11 cellular contexts compared by ENCODE assay signal in the genomic region with DNA sequence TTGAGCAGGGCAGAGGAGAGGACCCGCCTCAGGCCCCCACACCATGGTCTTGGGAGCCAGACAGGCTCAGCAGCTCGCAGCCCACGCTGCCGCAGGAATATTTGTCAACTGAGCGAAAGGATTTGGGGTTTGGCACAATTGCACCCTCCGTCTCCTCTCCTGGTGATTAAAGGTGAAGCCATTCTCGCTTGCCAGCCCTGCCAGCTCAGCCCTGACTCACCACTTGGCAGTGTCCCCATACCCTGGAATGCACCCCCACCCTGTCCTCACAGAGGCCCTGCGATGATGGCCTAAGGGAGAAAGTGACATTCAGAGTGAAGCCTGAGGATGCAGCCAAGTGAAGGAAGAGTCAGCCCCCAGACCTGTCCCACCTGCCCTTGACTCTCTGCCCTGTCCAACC. TPM values are rescaled to one million over a fixed set of nuclear protein-coding genes. Genes with fewer than 3 reads are reported as not detected.
A peak's percentile ranks its signal among the peaks of the same experiment; 100 is the strongest.
DNase-seq lines count a peak whose midpoint lies in the region; ATAC-seq, FAIRE-seq and TF ChIP-seq lines count a peak whose summit lies in the region.
"Had no signal": no experiment of that assay in that cellular context is flagged by ENCODE, and none has a peak within 500 bp of the region (broad histone marks: within the 10 kb centered on the region; RNA-seq: fewer than 3 reads in every experiment).

No MANE protein-coding gene starts in this region.

- DNase-seq in Caco-2 (no peak), RCC 7860 (ENCODE audit: low spot score) (peak; percentile 88), fibroblast of lung (ENCODE audit: low read depth in 2 of 2) (peak; percentile 65 to 81), osteoblast (ENCODE audit: insufficient read length, low spot score, missing footprints) (peak; percentile 98), inferior parietal cortex (ENCODE audit: extremely low spot score) (no peak), NCI-H82 (lab: John Stamatoyannopoulos, UW) (no peak), KBM-7 (no peak)
- DNase-seq: activated CD4-positive, alpha-beta T cell treated with anti-CD3 and anti-CD28 coated beads for 1 hour; H9; stimulated activated CD4-positive, alpha-beta T cell treated with anti-CD3 and anti-CD28 coated beads, Interleukin-12 subunit alpha, Interleukin-12 subunit beta, amount 100 ng/mL, for 4 hours had no signal

- FAIRE-seq in RCC 7860 (lab: Jason Lieb, UNC), result peak; percentile 85

- no peak overlapping the region for H2AFZ ChIP-seq in fibroblast of lung (ENCODE audit: low read length)
- H2AFZ ChIP-seq in osteoblast (ENCODE audit: low read length), result no peak overlapping the region

- H3K79me2 ChIP-seq in fibroblast of lung (ENCODE audit: control insufficient read depth, insufficient read depth, low read length), result no peaks in the 10 kb centered on the region
- H3K79me2 ChIP-seq in osteoblast (ENCODE audit: insufficient read depth, low read length), result no peaks in the 10 kb centered on the region

- H3K27ac ChIP-seq in fibroblast of lung (ENCODE audit: insufficient read depth, low read length) (no peak overlapping the region), osteoblast (ENCODE audit: low read depth, low read length) (peak overlapping the region; percentile 48)

- H3K4me3 ChIP-seq in Caco-2 (ENCODE audit: low read depth, low read length) (no peak overlapping the region), fibroblast of lung (replicated peaks in 1 of 4; ENCODE audit: control extremely low read depth in 1 of 4, insufficient read depth in 1 of 4, low read depth in 3 of 4, low read length in 4 of 4) (no peak overlapping the region), osteoblast (ENCODE audit: insufficient read depth, low read length) (peak overlapping the region; percentile 43)

- peak overlapping the region; percentile 12 for H3K27ac Mint-ChIP-seq in Caco-2 (ENCODE audit: unreplicated experiment)

- no peak overlapping the region for H3K9ac ChIP-seq in fibroblast of lung (ENCODE audit: insufficient read depth, low read length)

- H3K27me3 ChIP-seq in Caco-2 (replicated peaks; ENCODE audit: control insufficient read depth, insufficient read depth, low read length), result no peaks in the 10 kb centered on the region
- no peaks in the 10 kb centered on the region for H3K27me3 ChIP-seq in fibroblast of lung (ENCODE audit: control insufficient read depth, insufficient read depth, low read length)
- H3K27me3 ChIP-seq in osteoblast (ENCODE audit: insufficient read depth, low read length), result no peaks in the 10 kb centered on the region

- peaks cover 32% of the 10 kb centered on the region for H3K4me1 Mint-ChIP-seq in Caco-2 (ENCODE audit: low read depth, unreplicated experiment)

- H3K9me3 ChIP-seq in Caco-2 (no peaks in the 10 kb centered on the region), fibroblast of lung (ENCODE audit: control insufficient read depth, insufficient read depth, low read depth, low read length) (no peaks in the 10 kb centered on the region), osteoblast (ENCODE audit: low read depth, low read length) (no peaks in the 10 kb centered on the region)

- H3K9me3 Mint-ChIP-seq in Caco-2 (ENCODE audit: unreplicated experiment), result no peaks in the 10 kb centered on the region
- H3K9me3 Mint-ChIP-seq: H9 had no signal

- H3K4me1 ChIP-seq in Caco-2 (peaks cover 16% of the 10 kb centered on the region), fibroblast of lung (ENCODE audit: control insufficient read depth, extremely low read depth, insufficient read depth, low read length) (peaks cover 14% of the 10 kb centered on the region), osteoblast (ENCODE audit: insufficient read depth, low read length) (peaks cover 17% of the 10 kb centered on the region)

- no TSS peak for BruUV-seq in Caco-2 (replicated peaks; lab: Mats Ljungman, UMichigan)

- intact Hi-C loops in Caco-2 (cut with micrococcal nuclease; ENCODE audit: unreplicated experiment), result no loop called here

- CTCF ChIA-PET in Caco-2 (lab: Charles Lee), result interaction anchor here (0.9 to 4.1 kb wide), 3 partner anchors 18 to 121 kb away, joined by 3 to 73 read pairs (median 4); no protein-coding TSS in a partner anchor

- H3K4me2 ChIP-seq in fibroblast of lung (ENCODE audit: extremely low read depth, insufficient read depth, low read length) (peak overlapping the region; percentile 68), osteoblast (ENCODE audit: insufficient read depth, low read length) (peak overlapping the region; percentile 73)

- H4K20me1 ChIP-seq in fibroblast of lung (ENCODE audit: control insufficient read depth, extremely low read depth, insufficient read depth, low read length), result no peaks in the 10 kb centered on the region
- H4K20me1 ChIP-seq in osteoblast (ENCODE audit: insufficient read depth, low read length), result no peaks in the 10 kb centered on the region

- ATAC-seq in HG02981 (IDR thresholded peaks at IDR 0.05; ENCODE audit: unreplicated experiment), result no peak

- peaks cover 56% of the 10 kb centered on the region for H3K36me3 Mint-ChIP-seq in Caco-2 (ENCODE audit: insufficient read depth, unreplicated experiment)

- in situ Hi-C loops in KBM-7 (cut with MboI; ENCODE audit: low pct_unique_long_range_greater_than_20kb, low sequenced_read_pairs), result no loop called here

- no peaks in the 10 kb centered on the region for H3K27me3 Mint-ChIP-seq in Caco-2 (ENCODE audit: insufficient read depth, unreplicated experiment)

- no peak for TF ChIP-seq CTCF in Caco-2 (IDR thresholded peaks at IDR 0.05; ENCODE audit: insufficient read depth in 1 of 2, low read depth in 1 of 2, low read length in 1 of 2, severe bottlenecking in 1 of 2, unreplicated experiment in 1 of 2)
- no peak for TF ChIP-seq CTCF in fibroblast of lung (conservative IDR thresholded peaks at IDR 0.05 in 1 of 2, IDR thresholded peaks at IDR 0.05 in 1 of 2; ENCODE audit: low read depth in 1 of 2, low read length in 2 of 2)
- TF ChIP-seq CTCF in osteoblast (IDR thresholded peaks at IDR 0.05; ENCODE audit: extremely low read depth, low read depth, low read length), result no peak

- no peak overlapping the region for H3K4me3 Mint-ChIP-seq in Caco-2 (ENCODE audit: unreplicated experiment)

- POLR2A ChIA-PET in Caco-2 (lab: Charles Lee), result interaction anchor here (0.6 to 1.1 kb wide), 2 partner anchors 14 to 18 kb away, joined by 4 to 6 read pairs; no protein-coding TSS in a partner anchor

- H3K36me3 ChIP-seq in Caco-2 (ENCODE audit: control insufficient read depth, insufficient read depth, low read length) (no peaks in the 10 kb centered on the region), fibroblast of lung (ENCODE audit: control insufficient read depth, insufficient read depth, low read length) (no peaks in the 10 kb centered on the region), osteoblast (ENCODE audit: insufficient read depth, low read length) (no peaks in the 10 kb centered on the region)

RNA-seq across cellular contexts. Expression of gene CYTH2, which starts 18.8 kb away (rescaled TPM):
- total RNA-seq in Caco-2 (2022) (74.6 and 81.3 TPM in 2 replicates), fibroblast of lung (25.8 and 27.2 TPM in 2 replicates), osteoblast (63.6 and 66.2 TPM in 2 replicates)
- polyA plus RNA-seq in fibroblast of lung, result 18.6 and 26.6 TPM in 2 replicates
- 25.7 and 33.9 TPM in 2 replicates for polyA plus RNA-seq in fibroblast of lung (2012)
- polyA minus RNA-seq in fibroblast of lung (ENCODE audit: low replicate concordance), result 33.6 and 72.4 TPM in 2 replicates

RNA-seq across cellular contexts. Expression of gene LMTK3, which starts 23.7 kb away (rescaled TPM):
- total RNA-seq in Caco-2 (2022) (22.4 and 22.6 TPM in 2 replicates), fibroblast of lung (under 0.01 and 0.17 TPM in 2 replicates), osteoblast (not detected in 2 replicates)
- 0.01 TPM in 1 of 2 replicates, not detected in the other for polyA plus RNA-seq in fibroblast of lung
- polyA plus RNA-seq in fibroblast of lung (2012), result 0.10 and 0.14 TPM in 2 replicates
- polyA minus RNA-seq in fibroblast of lung (ENCODE audit: low replicate concordance), result 0.37 TPM in 1 of 2 replicates, not detected in the other

RNA-seq across cellular contexts. Expression of gene KCNJ14, which starts 32.6 kb away (rescaled TPM):
- 3.6 and 3.9 TPM in 2 replicates for total RNA-seq in Caco-2 (2022)
- total RNA-seq in fibroblast of lung, result 0.26 and 0.50 TPM in 2 replicates
- polyA plus RNA-seq in fibroblast of lung, result 0.15 and 0.18 TPM in 2 replicates
- polyA plus RNA-seq in fibroblast of lung (2012), result 0.17 and 0.24 TPM in 2 replicates
- 0.85 TPM in 1 of 2 replicates, not detected in the other for polyA minus RNA-seq in fibroblast of lung (ENCODE audit: low replicate concordance)
- total RNA-seq in osteoblast, result 0.59 and 0.72 TPM in 2 replicates

RNA-seq across cellular contexts. Expression of gene GRWD1, which starts 42.2 kb away (rescaled TPM):
- total RNA-seq in Caco-2 (2022) (77.3 and 77.4 TPM in 2 replicates), fibroblast of lung (9.1 and 12.1 TPM in 2 replicates), osteoblast (23.3 and 25.0 TPM in 2 replicates)
- polyA plus RNA-seq in fibroblast of lung, result 14.7 and 21.9 TPM in 2 replicates
- polyA plus RNA-seq in fibroblast of lung (2012), result 17.6 and 32.0 TPM in 2 replicates
- polyA minus RNA-seq in fibroblast of lung (ENCODE audit: low replicate concordance), result 12.0 and 19.1 TPM in 2 replicates

Comparison
In these comparisons a context has a peak if more than half of its experiments do, and no peak if none do; other contexts are left out.
1. DNase-seq: peak in RCC 7860 (single experiment), fibroblast of lung (2 of 2) and osteoblast (single experiment); none in Caco-2 (0 of 2), inferior parietal cortex (single experiment), NCI-H82 (single experiment) and KBM-7 (single experiment).
2. RNA of gene LMTK3, which starts 23.7 kb away (total RNA-seq): 22.4 to 22.6 TPM in Caco-2; under 0.01 to 0.17 TPM in fibroblast of lung and not detected in osteoblast; every median in the first group is over 10 times any median in the second.